Comparison of ENCODE assay signal across 16 cellular contexts in the genomic region with DNA sequence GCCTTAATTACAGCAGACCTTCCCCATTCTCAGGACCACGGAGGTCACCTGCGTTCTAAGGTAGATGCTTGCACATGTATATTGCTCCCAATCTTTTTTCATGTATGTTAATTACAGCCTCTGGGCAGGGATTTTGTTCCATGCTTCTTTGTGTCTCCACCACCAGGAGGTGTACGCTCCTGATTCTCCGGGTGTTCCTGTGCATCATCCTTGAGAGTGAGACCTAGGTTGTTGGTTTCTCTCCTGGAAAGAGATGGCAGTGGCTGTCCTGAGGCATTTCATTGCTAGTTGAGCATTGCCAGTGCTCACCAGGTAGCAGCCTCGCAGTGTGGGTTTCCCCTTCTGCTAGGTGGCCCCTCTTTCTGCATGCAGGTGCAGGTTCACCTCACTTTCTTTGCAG. TPM values are rescaled to one million over a fixed set of nuclear protein-coding genes. Genes with fewer than 3 reads are reported as not detected.
A peak's percentile ranks its signal among the peaks of the same experiment; 100 is the strongest.
DNase-seq lines count a peak whose midpoint lies in the region; TF ChIP-seq lines count a peak whose summit lies in the region.
"Had no signal": no experiment of that assay in that cellular context is flagged by ENCODE, and none has a peak within 500 bp of the region (broad histone marks: within the 10 kb centered on the region; RNA-seq: fewer than 3 reads in every experiment).

No MANE protein-coding gene starts in this region.

- no peaks in the 10 kb centered on the region for H3K9me3 ChIP-seq in parathyroid adenoma (ENCODE audit: control insufficient read depth, low read length)
- H3K9me3 ChIP-seq: adrenal gland, prostate gland had no signal

- no peak overlapping the region for H3K4me2 ChIP-seq in parathyroid adenoma (ENCODE audit: low read length)

- H2AFZ ChIP-seq in parathyroid adenoma = no peak overlapping the region

- H3K9ac ChIP-seq in parathyroid adenoma = no peak overlapping the region

- DNase-seq in NCI-H2227 (lab: John Stamatoyannopoulos, UW; ENCODE audit: unreplicated experiment) (peak; percentile 19), NCI-H2227 treated with DMSO at 0.1 percent for 48 hours (lab: John Stamatoyannopoulos, UW) (no peak), HT-29 (ENCODE audit: low spot score) (peak; percentile 2), choroid plexus epithelial cell (ENCODE audit: low read depth) (no peak), HUDEP-2 (lab: John Stamatoyannopoulos, UW; ENCODE audit: unreplicated experiment in 76 of 76) (no peak)
- DNase-seq in activated naive CD4-positive, alpha-beta T cell (lab: John Stamatoyannopoulos, UW) = no peak
- no peak for DNase-seq in effector CD4-positive, alpha-beta T cell
- DNase-seq: ACHN; activated CD8-positive, alpha-beta T cell treated with anti-CD3 and anti-CD28 coated beads for 36 hours; adrenal gland; left cardiac atrium; NCI-H1092 treated with DMSO at 0.1 percent for 48 hours; NCI-H446 treated with DMSO at 0.1 percent for 48 hours; stimulated activated CD4-positive, alpha-beta T cell treated with anti-CD3 and anti-CD28 coated beads, Interleukin-15, amount 100 ng/mL, for 24 hours had no signal

- TF ChIP-seq CTCF in choroid plexus epithelial cell (conservative IDR thresholded peaks at IDR 0.05; ENCODE audit: low read depth, low read length) (peak; percentile 25), parathyroid adenoma (IDR thresholded peaks at IDR 0.05) (peak; percentile 31)

- no peaks in the 10 kb centered on the region for H3K4me1 ChIP-seq in parathyroid adenoma
- H3K4me1 ChIP-seq: adrenal gland, prostate gland had no signal

- H3K4me3 ChIP-seq in choroid plexus epithelial cell (ENCODE audit: low read depth, low read length) (no peak overlapping the region), parathyroid adenoma (ENCODE audit: low read depth, low read length) (no peak overlapping the region)
- H3K4me3 ChIP-seq: adrenal gland, prostate gland had no signal

- H3K27me3 ChIP-seq in parathyroid adenoma (ENCODE audit: control insufficient read depth, insufficient read depth, low read length) = no peaks in the 10 kb centered on the region
- H3K27me3 ChIP-seq: adrenal gland had no signal

- no peak overlapping the region for H3K27ac ChIP-seq in parathyroid adenoma
- H3K27ac ChIP-seq: adrenal gland, prostate gland had no signal

- H3K79me2 ChIP-seq in parathyroid adenoma = no peaks in the 10 kb centered on the region

- no peaks in the 10 kb centered on the region for H3K36me3 ChIP-seq in parathyroid adenoma (ENCODE audit: control insufficient read depth, insufficient read depth, low read length)
- H3K36me3 ChIP-seq: adrenal gland, prostate gland had no signal

RNA-seq across cellular contexts. Expression of a gene that starts 52.8 kb away (rescaled TPM):
- not detected in 2 replicates for total RNA-seq in HT-29 (2014; rRNA removed; shearing (Covaris generic))
- total RNA-seq: activated CD8-positive, alpha-beta T cell treated with anti-CD3 and anti-CD28 coated beads for 36 hours had no signal

Comparison
In these comparisons a context has a peak if more than half of its experiments do, and no peak if none do; other contexts are left out.
1. DNase-seq: peak in NCI-H2227 (single experiment) and HT-29 (single experiment); none in NCI-H2227 treated with DMSO at 0.1 percent for 48 hours (single experiment), choroid plexus epithelial cell (single experiment), HUDEP-2 (0 of 76), activated naive CD4-positive, alpha-beta T cell (0 of 4) and effector CD4-positive, alpha-beta T cell (single experiment).